1 cellular context compared by ENCODE assay signal in genomic region chr6:30760537-30760936, GRCh38.
TF ChIP-seq lines count a peak whose summit lies in the region.

No MANE protein-coding gene starts in this region.

TF ChIP-seq in WTC11, 78 proteins besides CTCF, POLR2A, EP300 and RAD21 (continued from another document):
- no peak for TF ChIP-seq ZSCAN18 (CRISPR knock-in tag; IDR thresholded peaks at IDR 0.05)
- TF ChIP-seq ZNF317 (CRISPR knock-in tag; IDR thresholded peaks at IDR 0.05; ENCODE audit: borderline replicate concordance, low read depth): no peak
- TF ChIP-seq ZNF121 (CRISPR knock-in tag; IDR thresholded peaks at IDR 0.05): no peak
- TF ChIP-seq RORB (CRISPR knock-in tag; IDR thresholded peaks at IDR 0.05): no peak
- TF ChIP-seq FOXP1 (CRISPR knock-in tag; IDR thresholded peaks at IDR 0.05; ENCODE audit: borderline replicate concordance): no peak
- no peak for TF ChIP-seq ERG (CRISPR knock-in tag; IDR thresholded peaks at IDR 0.05)
- no peak for TF ChIP-seq CBFB (CRISPR knock-in tag; IDR thresholded peaks at IDR 0.05; ENCODE audit: low read depth)
- TF ChIP-seq SMAD3 (CRISPR knock-in tag; IDR thresholded peaks at IDR 0.05; ENCODE audit: borderline replicate concordance): no peak
- TF ChIP-seq FOXP4 (CRISPR knock-in tag; IDR thresholded peaks at IDR 0.05): no peak
- TF ChIP-seq ZBTB43 (CRISPR knock-in tag; IDR thresholded peaks at IDR 0.05): no peak
- no peak for TF ChIP-seq MAX (CRISPR knock-in tag; IDR thresholded peaks at IDR 0.05)
- TF ChIP-seq MXD4 (CRISPR knock-in tag; IDR thresholded peaks at IDR 0.05; ENCODE audit: borderline replicate concordance): no peak
- no peak for TF ChIP-seq ATF6 (CRISPR knock-in tag; IDR thresholded peaks at IDR 0.05)
